Comparison of ENCODE assay signal across 17 cellular contexts in genomic region chr17:53896047-53896446, GRCh38.
"Had no signal": no experiment of that assay in that cellular context is flagged by ENCODE, and none has a peak within 500 bp of the region (broad histone marks: within the 10 kb centered on the region; RNA-seq: fewer than 3 reads in every experiment).

No MANE protein-coding gene starts in this region.

- H3K27me3 ChIP-seq: adrenal gland, neutrophil, right atrium auricular region, tibial nerve had no signal

- ATAC-seq: esophagus mucosa; stimulated activated memory B cell treated with anti-CD40 and anti-IgM and Interleukin-4, amounts not matched to agents 10 μg/mL and 1 μg/mL and 100 μg/mL, for 72 hours had no signal

- H3K27ac ChIP-seq: adrenal gland, neutrophil, right atrium auricular region, tibial nerve had no signal

- H3K4me1 ChIP-seq: adrenal gland, right atrium auricular region, tibial nerve had no signal

- DNase-seq: activated CD4-positive, alpha-beta T cell treated with anti-CD3 and anti-CD28 coated beads, Interleukin-2, amount 50 U/mL, for 4 hours; activated CD4-positive, CD25-positive, alpha-beta regulatory T cell treated with anti-CD3 and anti-CD28 coated beads, Interleukin-2, amount 50 U/mL, for 72 hours; activated naive CD4-positive, alpha-beta T cell treated with anti-CD3 and anti-CD28 coated beads, Interleukin-2, amount 50 U/mL, for 16 hours; activated T-cell treated with anti-CD3 and anti-CD28 coated beads, Interleukin-2, amount 50 U/mL, for 1 hour; adrenal gland; central memory CD4-positive, alpha-beta T cell; cortex of kidney; glutamatergic neuron; midbrain; posterior cingulate gyrus; small intestine; T-helper 9 cell had no signal

- H3K4me3 ChIP-seq: adrenal gland, right atrium auricular region, tibial nerve had no signal

- H3K36me3 ChIP-seq: adrenal gland, neutrophil, right atrium auricular region, tibial nerve had no signal

- H3K9me3 ChIP-seq: adrenal gland, neutrophil had no signal
